Comparison of ENCODE assay signal across 12 cellular contexts in the genomic region with DNA sequence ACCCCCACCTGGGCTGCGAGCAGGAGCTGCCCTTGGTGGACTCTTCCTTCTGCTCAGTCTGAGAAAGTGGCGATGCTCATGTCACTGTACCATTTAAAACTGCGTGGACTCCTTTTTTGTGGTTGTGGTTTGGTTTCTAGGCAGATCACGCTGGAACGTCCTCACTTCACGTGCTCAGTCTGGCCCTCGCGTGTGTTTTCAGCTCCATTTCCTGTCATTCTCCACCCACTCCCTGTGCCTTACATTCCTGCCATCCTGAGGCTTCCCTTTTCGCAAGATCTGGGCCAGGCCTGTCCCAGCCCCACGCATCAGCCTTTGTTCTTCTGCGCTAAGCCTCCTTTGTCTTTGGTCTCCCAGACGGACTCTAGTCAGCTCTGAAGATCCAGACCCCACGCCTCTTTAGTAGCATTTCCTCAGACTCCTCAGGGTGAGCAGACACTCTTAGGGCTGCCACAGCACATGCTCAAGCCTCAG.
A peak's percentile ranks its signal among the peaks of the same experiment; 100 is the strongest.
DNase-seq lines count a peak whose midpoint lies in the region; ATAC-seq and TF ChIP-seq lines count a peak whose summit lies in the region.
"Had no signal": no experiment of that assay in that cellular context is flagged by ENCODE, and none has a peak within 500 bp of the region (broad histone marks: within the 10 kb centered on the region; RNA-seq: fewer than 3 reads in every experiment).

No MANE protein-coding gene starts in this region.

- peaks cover 15% of the 10 kb centered on the region for H3K4me1 ChIP-seq in smooth muscle cell (ENCODE audit: low read depth)
- H3K4me1 ChIP-seq: gastroesophageal sphincter had no signal

- no peaks in the 10 kb centered on the region for H3K9me3 Mint-ChIP-seq in T-helper 1 cell treated with Interleukin-12 subunit alpha and Interleukin-12 subunit beta and Interleukin-4 antibody, amounts not matched to agents 30 μg/mL and 1 μg/mL, for 36 hours

- H3K27me3 Mint-ChIP-seq in T-helper 1 cell treated with Interleukin-12 subunit alpha and Interleukin-12 subunit beta and Interleukin-4 antibody, amounts not matched to agents 30 μg/mL and 1 μg/mL, for 36 hours (ENCODE audit: low read depth), result no peaks in the 10 kb centered on the region

- peak overlapping the region; percentile 56 for H3K9ac ChIP-seq in smooth muscle cell (ENCODE audit: low read depth)
- H3K9ac ChIP-seq: KMS-11, SK-N-SH had no signal

- peak overlapping the region; percentile 90 for H3K27ac ChIP-seq in smooth muscle cell (ENCODE audit: low read depth)
- H3K27ac ChIP-seq: gastroesophageal sphincter, KMS-11 had no signal

- peak; percentile 35 to 56 for ATAC-seq in activated CD4-positive, CD25-positive, alpha-beta regulatory T cell treated with anti-CD3 and anti-CD28 coated beads, Interleukin-2, amount 50 U/mL, for 24 hours
- no peak for ATAC-seq in HG03135 (IDR thresholded peaks at IDR 0.05; ENCODE audit: unreplicated experiment)
- ATAC-seq: gastroesophageal sphincter, HCT116 had no signal

- H3K36me3 ChIP-seq in smooth muscle cell (ENCODE audit: low read depth), result no peaks in the 10 kb centered on the region

- no peak overlapping the region for H2AFZ ChIP-seq in smooth muscle cell (ENCODE audit: low read depth)

- H3K36me3 Mint-ChIP-seq in T-helper 1 cell treated with Interleukin-12 subunit alpha and Interleukin-12 subunit beta and Interleukin-4 antibody, amounts not matched to agents 30 μg/mL and 1 μg/mL, for 36 hours (ENCODE audit: low read depth), result peaks cover 10% of the 10 kb centered on the region

- no peaks in the 10 kb centered on the region for H3F3A ChIP-seq in smooth muscle cell (ENCODE audit: low read depth)

- H3K4me1 Mint-ChIP-seq in T-helper 1 cell treated with Interleukin-12 subunit alpha and Interleukin-12 subunit beta and Interleukin-4 antibody, amounts not matched to agents 30 μg/mL and 1 μg/mL, for 36 hours (ENCODE audit: low read depth), result peaks cover 13% of the 10 kb centered on the region

- no peak overlapping the region for H3K4me3 ChIP-seq in epithelial cell of esophagus (ENCODE audit: low read length)
- H3K4me3 ChIP-seq in smooth muscle cell, result no peak overlapping the region
- H3K4me3 ChIP-seq: gastroesophageal sphincter had no signal

- peak overlapping the region; percentile 45 for H3K4me2 ChIP-seq in smooth muscle cell
- H3K4me2 ChIP-seq: KMS-11, SK-N-SH had no signal

- H3K4me3 Mint-ChIP-seq in T-helper 1 cell treated with Interleukin-12 subunit alpha and Interleukin-12 subunit beta and Interleukin-4 antibody, amounts not matched to agents 30 μg/mL and 1 μg/mL, for 36 hours, result no peak overlapping the region

- TF ChIP-seq CTCF in epithelial cell of esophagus (IDR thresholded peaks at IDR 0.05; ENCODE audit: insufficient read depth, low read depth, low read length, missing control alignments), result no peak
- TF ChIP-seq CTCF in smooth muscle cell (IDR thresholded peaks at IDR 0.05; ENCODE audit: borderline replicate concordance, insufficient read depth, poor library complexity, severe bottlenecking), result no peak

- H3K79me2 ChIP-seq in smooth muscle cell (ENCODE audit: low read depth), result no peaks in the 10 kb centered on the region

- no peaks in the 10 kb centered on the region for H3K9me3 ChIP-seq in smooth muscle cell (replicated peaks; ENCODE audit: low read depth)
- H3K9me3 ChIP-seq: gastroesophageal sphincter, SK-N-SH had no signal

- H3K27me3 ChIP-seq in smooth muscle cell (ENCODE audit: low read depth), result no peaks in the 10 kb centered on the region
- H3K27me3 ChIP-seq: gastroesophageal sphincter had no signal

- H4K20me1 ChIP-seq in smooth muscle cell (ENCODE audit: low read depth), result no peaks in the 10 kb centered on the region

- H3K27ac Mint-ChIP-seq in T-helper 1 cell treated with Interleukin-12 subunit alpha and Interleukin-12 subunit beta and Interleukin-4 antibody, amounts not matched to agents 30 μg/mL and 1 μg/mL, for 36 hours, result peak overlapping the region; percentile 8

- no peak for DNase-seq in activated CD4-positive, CD25-positive, alpha-beta regulatory T cell (lab: John Stamatoyannopoulos, UW)
- DNase-seq in epithelial cell of esophagus (ENCODE audit: low read depth) (peak; percentile 33), smooth muscle cell (lab: John Stamatoyannopoulos, UW; ENCODE audit: unreplicated experiment) (no peak), midbrain (lab: John Stamatoyannopoulos, UW) (no peak), NCI-H187 (lab: John Stamatoyannopoulos, UW) (no peak)
- DNase-seq: SK-N-SH had no signal

- WGBS in smooth muscle cell (ENCODE audit: low lambda C conversion rate), result 19% methylated on average over 13 of the region's 13 CpGs
